ENCODE assay signal across 16 cellular contexts in the genomic region with DNA sequence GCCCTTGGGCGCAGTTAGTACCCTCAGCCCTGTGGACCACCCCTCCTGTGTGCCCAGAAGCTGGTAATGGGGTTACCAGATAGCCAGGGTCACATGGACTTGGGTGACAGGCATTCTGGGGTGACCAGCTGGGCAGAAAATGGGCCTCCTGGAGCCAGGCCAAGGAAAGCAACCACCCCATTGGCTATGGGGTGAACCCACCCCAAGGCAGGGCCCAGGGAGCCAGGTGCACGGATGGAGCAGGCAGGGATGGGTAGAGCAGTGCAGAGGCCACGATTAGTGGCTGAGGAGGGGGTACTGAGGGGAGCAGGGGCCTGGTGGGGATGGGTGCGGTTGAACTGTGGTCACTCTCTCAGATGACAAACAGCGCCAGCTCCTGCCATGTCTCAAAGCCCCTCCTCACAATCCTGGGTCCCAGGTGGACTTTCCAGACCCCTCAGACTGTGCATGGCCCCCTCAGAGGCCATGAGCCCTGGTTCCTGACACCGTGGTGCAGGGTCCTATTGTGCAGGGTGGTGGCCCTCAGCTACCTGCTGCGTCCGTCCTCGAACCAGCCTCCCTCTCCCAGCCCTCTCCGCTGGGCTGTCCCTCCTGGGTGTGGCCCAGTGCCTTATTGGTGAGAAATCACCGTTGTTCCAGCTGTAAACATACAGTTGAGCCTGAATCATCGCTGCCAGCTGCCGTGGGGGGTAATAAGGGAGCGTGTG. TPM values are rescaled to one million over a fixed set of nuclear protein-coding genes. Genes with fewer than 3 reads are reported as not detected.
DNase-seq lines count a peak whose midpoint lies in the region; ATAC-seq and TF ChIP-seq lines count a peak whose summit lies in the region.
"Had no signal": no experiment of that assay in that cellular context is flagged by ENCODE, and none has a peak within 500 bp of the region (broad histone marks: within the 10 kb centered on the region; RNA-seq: fewer than 3 reads in every experiment).

No MANE protein-coding gene starts in this region.

- H3K9ac ChIP-seq in H9 (ENCODE audit: extremely low read depth, insufficient read length, low read length) = no peak overlapping the region

- no peaks in the 10 kb centered on the region for H3K4me1 ChIP-seq in H9 (ENCODE audit: insufficient read depth, low read length)
- H3K4me1 ChIP-seq in RWPE2 (ENCODE audit: insufficient read depth, poor library complexity, severe bottlenecking) = no peaks in the 10 kb centered on the region
- H3K4me1 ChIP-seq in OCI-LY7 (ENCODE audit: insufficient read depth, low read length, poor library complexity, severe bottlenecking) = no peaks in the 10 kb centered on the region
- H3K4me1 ChIP-seq: tibial artery had no signal

- H4K91ac ChIP-seq in H9 (ENCODE audit: insufficient read length, low read depth, low read length) = no peak overlapping the region

- no peak overlapping the region for H2BK20ac ChIP-seq in H9 (ENCODE audit: low read depth, low read length, poor library complexity, severe bottlenecking)

- no peak for TF ChIP-seq CTCF in H9 (conservative IDR thresholded peaks at IDR 0.05)
- no peak for TF ChIP-seq CTCF in RWPE2 (IDR thresholded peaks at IDR 0.05; ENCODE audit: poor library complexity, severe bottlenecking)
- TF ChIP-seq CTCF in OCI-LY7 (conservative IDR thresholded peaks at IDR 0.05; ENCODE audit: low read length) = no peak
- TF ChIP-seq CTCF in WERI-Rb-1 (IDR thresholded peaks at IDR 0.05; ENCODE audit: low read depth, low read length) = no peak

- no peak overlapping the region for H4K8ac ChIP-seq in H9 (replicated peaks; ENCODE audit: insufficient read length, low read depth, low read length)

- peaks cover 6 to 8% of the 10 kb centered on the region in 2 experiments; a peak in 3 of 4 replicates for H3K4me1 Mint-ChIP-seq in H9
- H3K4me1 Mint-ChIP-seq: CD4-positive, alpha-beta memory T cell had no signal

- H3K36me3 ChIP-seq in RWPE2 (ENCODE audit: low read depth) (no peaks in the 10 kb centered on the region), OCI-LY7 (ENCODE audit: insufficient read depth, low read length) (no peaks in the 10 kb centered on the region), WERI-Rb-1 (no peaks in the 10 kb centered on the region)
- H3K36me3 ChIP-seq: tibial artery had no signal

- no peak overlapping the region for H3K14ac ChIP-seq in H9 (ENCODE audit: insufficient read depth, low read length)

- peaks cover 6% of the 10 kb centered on the region for H3K27me3 Mint-ChIP-seq in H9 (ENCODE audit: low read depth)

- H4K5ac ChIP-seq in H9 (ENCODE audit: insufficient read length, low read depth, low read length) = no peak overlapping the region

- POLR2A ChIA-PET in OCI-LY7 (lab: Charles Lee) = no interaction called here

- H3K27ac ChIP-seq in H9 (ENCODE audit: insufficient read length, low read depth, low read length) = no peak overlapping the region
- no peak overlapping the region for H3K27ac ChIP-seq in RWPE2 (ENCODE audit: poor library complexity, severe bottlenecking)
- no peak overlapping the region for H3K27ac ChIP-seq in OCI-LY7 (ENCODE audit: low read depth, low read length, poor library complexity, severe bottlenecking)
- no peak overlapping the region for H3K27ac ChIP-seq in WERI-Rb-1
- H3K27ac ChIP-seq: tibial artery had no signal

- H2AFZ ChIP-seq in H9 (ENCODE audit: low read length) = no peak overlapping the region
- H2AFZ ChIP-seq in OCI-LY7 (ENCODE audit: low read length) = no peak overlapping the region

- no peak overlapping the region for H2BK5ac ChIP-seq in H9 (ENCODE audit: insufficient read length, low read length)

- intact Hi-C loops in left colon (cut with DNase I, micrococcal nuclease) = no loop called here
- intact Hi-C loops in OCI-LY7 (cut with micrococcal nuclease; ENCODE audit: unreplicated experiment) = no loop called here

- H3K56ac ChIP-seq in H9 (ENCODE audit: insufficient read length, low read depth, low read length) = no peak overlapping the region

- no peaks in the 10 kb centered on the region for H3K9me3 Mint-ChIP-seq in H9
- H3K9me3 Mint-ChIP-seq: activated CD4-positive, alpha-beta memory T cell treated with anti-CD3 and anti-CD28 coated beads for 36 hours; activated naive CD4-positive, alpha-beta T cell treated with anti-CD3 and anti-CD28 coated beads for 36 hours; T-helper 2 cell treated with Interferon-gamma antibody and Interleukin-4, amounts not matched to agents 5 μg/mL and 100 μg/mL, for 36 hours had no signal

- H3K27ac Mint-ChIP-seq in H9 = peak overlapping the region in 1 of 3 experiments; percentile 62; a peak in 1 of 7 replicates
- H3K27ac Mint-ChIP-seq: activated CD4-positive, alpha-beta memory T cell treated with anti-CD3 and anti-CD28 coated beads for 36 hours; activated naive CD4-positive, alpha-beta T cell treated with anti-CD3 and anti-CD28 coated beads for 36 hours; CD4-positive, alpha-beta memory T cell; T-helper 2 cell treated with Interferon-gamma antibody and Interleukin-4, amounts not matched to agents 5 μg/mL and 100 μg/mL, for 36 hours had no signal

- no peak overlapping the region for H2AK5ac ChIP-seq in H9 (ENCODE audit: insufficient read length, low read length)

- H3K9me2 ChIP-seq in OCI-LY7 (ENCODE audit: insufficient read depth, low read length) = no peaks in the 10 kb centered on the region

- H3K18ac ChIP-seq in H9 (ENCODE audit: insufficient read length, low read depth, low read length) = no peak overlapping the region

- H2BK12ac ChIP-seq in H9 (ENCODE audit: insufficient read length, low read depth, low read length) = no peak overlapping the region

- no peaks in the 10 kb centered on the region for H3K23me2 ChIP-seq in H9 (ENCODE audit: insufficient read length, low read depth, low read length, poor library complexity, severe bottlenecking)

- no peaks in the 10 kb centered on the region for H4K20me1 ChIP-seq in H9 (ENCODE audit: control insufficient read depth, insufficient read depth, insufficient read length)
- no peaks in the 10 kb centered on the region for H4K20me1 ChIP-seq in OCI-LY7 (ENCODE audit: insufficient read depth, low read length)

- no peak overlapping the region for H3K4me2 ChIP-seq in H9 (ENCODE audit: insufficient read depth, insufficient read length, low read length)
- no peak overlapping the region for H3K4me2 ChIP-seq in OCI-LY7 (ENCODE audit: low read length)

- ATAC-seq in RWPE2 (ENCODE audit: low read depth) (peak; percentile 79), left colon (peak; percentile 99)

- H3K79me2 ChIP-seq in H9 (ENCODE audit: insufficient read depth, low read length) = no peaks in the 10 kb centered on the region
- H3K79me2 ChIP-seq in OCI-LY7 (ENCODE audit: insufficient read depth, low read depth, low read length) = no peaks in the 10 kb centered on the region

- H3K4ac ChIP-seq in H9 (ENCODE audit: low read depth, low read length) = no peak overlapping the region

- H2BK120ac ChIP-seq in H9 (ENCODE audit: low read depth, low read length, poor library complexity, severe bottlenecking) = no peak overlapping the region

- no peaks in the 10 kb centered on the region for H3K79me1 ChIP-seq in H9 (ENCODE audit: insufficient read depth, low read depth, low read length, poor library complexity, severe bottlenecking)

- H3K27me3 ChIP-seq in H9 (ENCODE audit: insufficient read depth, low read length) (no peaks in the 10 kb centered on the region), RWPE2 (ENCODE audit: insufficient read depth, poor library complexity, severe bottlenecking) (no peaks in the 10 kb centered on the region), WERI-Rb-1 (ENCODE audit: insufficient read depth, low read depth, severe bottlenecking) (no peaks in the 10 kb centered on the region)

- no peak overlapping the region for H3K4me3 Mint-ChIP-seq in H9
- H3K4me3 Mint-ChIP-seq: activated CD4-positive, alpha-beta memory T cell treated with anti-CD3 and anti-CD28 coated beads for 36 hours; activated naive CD4-positive, alpha-beta T cell treated with anti-CD3 and anti-CD28 coated beads for 36 hours; CD4-positive, alpha-beta memory T cell; T-helper 2 cell treated with Interferon-gamma antibody and Interleukin-4, amounts not matched to agents 5 μg/mL and 100 μg/mL, for 36 hours had no signal

- no peak overlapping the region for H2BK15ac ChIP-seq in H9 (ENCODE audit: low read depth, low read length)

- peak; percentile 91 for DNase-seq in Daoy (ENCODE audit: low read depth)
- DNase-seq in H9 = peak; percentile 16
- peak; percentile 63 for DNase-seq in RWPE2 (ENCODE audit: low spot score)
- DNase-seq in left colon = peak; percentile 38 to 57
- DNase-seq in OCI-LY7 (ENCODE audit: low spot score) = no peak
- no peak for DNase-seq in stimulated activated CD4-positive, alpha-beta T cell treated with anti-CD3 and anti-CD28 coated beads, Interleukin-4, amount 100 ng/mL, for 1 hour
- no peak for DNase-seq in WERI-Rb-1
- DNase-seq: activated CD4-positive, alpha-beta memory T cell treated with anti-CD3 and anti-CD28 coated beads for 36 hours; activated naive CD4-positive, alpha-beta T cell treated with anti-CD3 and anti-CD28 coated beads for 36 hours; caudate nucleus; CD4-positive, alpha-beta memory T cell; erythroblast; NCI-H2029; nucleus accumbens had no signal

- no CpG with 5 or more reads among the region's 14 CpGs for WGBS in H9 (ENCODE audit: extremely low coverage, insufficient read length, low lambda C conversion rate)

- H3K23ac ChIP-seq in H9 (ENCODE audit: insufficient read length, low read depth, low read length) = no peak overlapping the region

- BruUV-seq in OCI-LY7 (replicated peaks; lab: Mats Ljungman, UMichigan) = no TSS peak

- H3K9me3 ChIP-seq in H9 (ENCODE audit: control insufficient read depth, low read depth, low read length) (no peaks in the 10 kb centered on the region), RWPE2 (ENCODE audit: severe bottlenecking) (no peaks in the 10 kb centered on the region), OCI-LY7 (ENCODE audit: low read length) (no peaks in the 10 kb centered on the region), WERI-Rb-1 (ENCODE audit: severe bottlenecking) (no peaks in the 10 kb centered on the region)
- H3K9me3 ChIP-seq: tibial artery had no signal

- no peaks in the 10 kb centered on the region for H3K36me3 Mint-ChIP-seq in H9 (ENCODE audit: insufficient read depth in 1 of 3, low read depth in 3 of 3)
- H3K36me3 Mint-ChIP-seq: activated CD4-positive, alpha-beta memory T cell treated with anti-CD3 and anti-CD28 coated beads for 36 hours; CD4-positive, alpha-beta memory T cell had no signal

- CTCF ChIA-PET in OCI-LY7 (lab: Charles Lee; ENCODE audit: unreplicated experiment) = no interaction called here

- H3T11ph ChIP-seq in H9 (ENCODE audit: low read length) = no peak overlapping the region

- H3K4me3 ChIP-seq in RWPE2 (ENCODE audit: severe bottlenecking) (no peak overlapping the region), OCI-LY7 (ENCODE audit: low read depth, low read length, poor library complexity, severe bottlenecking) (no peak overlapping the region), WERI-Rb-1 (ENCODE audit: low read depth, low read length) (no peak overlapping the region)
- H3K4me3 ChIP-seq: tibial artery had no signal

RNA-seq across cellular contexts. Expression of a gene that starts 23.4 kb away (rescaled TPM):
- 14.1 and 18.6 TPM in 2 replicates for total RNA-seq in Daoy (2014; rRNA removed; shearing (Covaris generic))
- total RNA-seq in H9 (2021) (2.6 and 2.7 TPM in 2 replicates), left colon (1 to 10 TPM; 1.4 to 2.0 TPM), OCI-LY7 (2022) (0.06 and 0.76 TPM in 2 replicates)
- 1.8 TPM in 1 of 2 replicates, not detected in the other for total RNA-seq in OCI-LY7 (2014; rRNA removed; shearing (Covaris generic))

Comparison
In these comparisons a context has a peak if more than half of its experiments do, and no peak if none do; other contexts are left out.
1. DNase-seq: peak in Daoy (single experiment), H9 (single experiment), RWPE2 (single experiment) and left colon (2 of 2); none in OCI-LY7 (single experiment), stimulated activated CD4-positive, alpha-beta T cell treated with anti-CD3 and anti-CD28 coated beads, Interleukin-4, amount 100 ng/mL, for 1 hour (single experiment) and WERI-Rb-1 (single experiment).